1 cellular context compared by ENCODE assay signal in genomic region chr6:151324079-151324825, GRCh38.
TF ChIP-seq lines count a peak whose summit lies in the region.

No MANE protein-coding gene starts in this region.

TF ChIP-seq in HepG2, 621 proteins besides CTCF, POLR2A, EP300 and RAD21 (continued from another document and continues in another):
- TF ChIP-seq ZBTB40 (IDR thresholded peaks at IDR 0.05) (no peak), ZBTB40 (CRISPR knock-in tag; IDR thresholded peaks at IDR 0.05) (no peak; the same call in 1 of the 2 replicates), ZFP62 (CRISPR knock-in tag; IDR thresholded peaks at IDR 0.05) (0 out of 2 replicates have a peak, but pooled peaks have one; percentile 42), ZNF331 (CRISPR knock-in tag; IDR thresholded peaks at IDR 0.05) (peak; percentile 76), MEIS1 (CRISPR knock-in tag; IDR thresholded peaks at IDR 0.05; ENCODE audit: borderline replicate concordance) (peak; percentile 86; the same call in 1 of the 2 replicates), ZNF580 (CRISPR knock-in tag; IDR thresholded peaks at IDR 0.05; ENCODE audit: borderline replicate concordance, low read depth) (peak; percentile 79; the same call in 1 of the 2 replicates), ARID3A (IDR thresholded peaks at IDR 0.05; ENCODE audit: low read depth, low read length) (peak; percentile 21; the same call in 1 of the 2 replicates), ZNF709 (CRISPR knock-in tag; IDR thresholded peaks at IDR 0.05) (peak; percentile 60; the same call in 1 of the 2 replicates), ZNF230 (CRISPR knock-in tag; IDR thresholded peaks at IDR 0.05) (0 out of 2 replicates have a peak, but pooled peaks have one; percentile 73), ZNF251 (CRISPR knock-in tag; IDR thresholded peaks at IDR 0.05) (0 out of 2 replicates have a peak, but pooled peaks have one; percentile 75), STAG1 (CRISPR knock-in tag; IDR thresholded peaks at IDR 0.05) (peak; percentile 99), SAP130 (CRISPR knock-in tag; IDR thresholded peaks at IDR 0.05; ENCODE audit: low read depth) (peak; percentile 68; the same call in 1 of the 2 replicates), ZNF205 (CRISPR knock-in tag; IDR thresholded peaks at IDR 0.05) (peak; percentile 79; the same call in 1 of the 2 replicates), ZNF414 (CRISPR knock-in tag; IDR thresholded peaks at IDR 0.05) (0 out of 2 replicates have a peak, but pooled peaks have one; percentile 72), SIN3B (IDR thresholded peaks at IDR 0.05; ENCODE audit: low read length) (peak; percentile 22; the same call in 1 of the 2 replicates), THAP11 (CRISPR knock-in tag; IDR thresholded peaks at IDR 0.05) (0 out of 2 replicates have a peak, but pooled peaks have one; percentile 23), PCBP1 (IDR thresholded peaks at IDR 0.05; ENCODE audit: borderline replicate concordance, low read depth, low read length) (peak; percentile 79; the same call in 1 of the 2 replicates), HOXA3 (CRISPR knock-in tag; IDR thresholded peaks at IDR 0.05) (peak; percentile 52; the same call in 1 of the 2 replicates), ZNF326 (CRISPR knock-in tag; IDR thresholded peaks at IDR 0.05; ENCODE audit: borderline replicate concordance) (no peak), ZNF33B (CRISPR knock-in tag; IDR thresholded peaks at IDR 0.05) (no peak; the same call in 1 of the 2 replicates), FOXM1 (CRISPR knock-in tag; IDR thresholded peaks at IDR 0.05) (no peak), SUZ12 (IDR thresholded peaks at IDR 0.05; ENCODE audit: low read depth, low read length) (no peak), KDM2A (CRISPR knock-in tag; IDR thresholded peaks at IDR 0.05; ENCODE audit: borderline replicate concordance, low read depth) (peak; percentile 84), ZNF883 (CRISPR knock-in tag; IDR thresholded peaks at IDR 0.05; ENCODE audit: not compliant biosample characterization) (peak; percentile 72), ZFP91 (CRISPR knock-in tag; IDR thresholded peaks at IDR 0.05; ENCODE audit: borderline replicate concordance) (peak; percentile 71), ZNF17 (CRISPR knock-in tag; IDR thresholded peaks at IDR 0.05) (no peak), GABPB1 (CRISPR knock-in tag; IDR thresholded peaks at IDR 0.05) (peak; percentile 31; the same call in 1 of the 2 replicates), MIER3 (CRISPR knock-in tag; IDR thresholded peaks at IDR 0.05; ENCODE audit: borderline replicate concordance) (0 out of 2 replicates have a peak, but pooled peaks have one; percentile 30), PHF21A (CRISPR knock-in tag; IDR thresholded peaks at IDR 0.05) (peak; percentile 41; the same call in 1 of the 2 replicates), RBM39 (IDR thresholded peaks at IDR 0.05; ENCODE audit: low read depth, low read length, poor library complexity, severe bottlenecking) (no peak), ZNF652 (CRISPR knock-in tag; IDR thresholded peaks at IDR 0.05; ENCODE audit: borderline replicate concordance, low read depth) (no peak), E2F1 (CRISPR knock-in tag; IDR thresholded peaks at IDR 0.05) (no peak), ZNF792 (CRISPR knock-in tag; IDR thresholded peaks at IDR 0.05) (peak; percentile 59; the same call in 1 of the 2 replicates), ZIK1 (CRISPR knock-in tag; IDR thresholded peaks at IDR 0.05; ENCODE audit: borderline replicate concordance, low read depth) (0 out of 2 replicates have a peak, but pooled peaks have one; percentile 52), ZMYM2 (CRISPR knock-in tag; IDR thresholded peaks at IDR 0.05) (0 out of 2 replicates have a peak, but pooled peaks have one; percentile 23), ELF3 (CRISPR knock-in tag; IDR thresholded peaks at IDR 0.05) (peak; percentile 79), ZNF598 (CRISPR knock-in tag; IDR thresholded peaks at IDR 0.05; ENCODE audit: borderline replicate concordance) (0 out of 2 replicates have a peak, but pooled peaks have one; percentile 62), ZNF770 (CRISPR knock-in tag; IDR thresholded peaks at IDR 0.05) (0 out of 2 replicates have a peak, but pooled peaks have one; percentile 13), ZNF441 (CRISPR knock-in tag; IDR thresholded peaks at IDR 0.05; ENCODE audit: borderline replicate concordance) (peak; percentile 46; the same call in 1 of the 2 replicates), TBX2 (CRISPR knock-in tag; IDR thresholded peaks at IDR 0.05; ENCODE audit: borderline replicate concordance) (peak; percentile 60; the same call in 1 of the 2 replicates), GATAD2A (CRISPR knock-in tag; IDR thresholded peaks at IDR 0.05) (peak; percentile 35; the same call in 1 of the 2 replicates), E2F2 (CRISPR knock-in tag; IDR thresholded peaks at IDR 0.05; ENCODE audit: borderline replicate concordance) (peak; percentile 48; the same call in 1 of the 2 replicates), MTA1 (CRISPR knock-in tag; IDR thresholded peaks at IDR 0.05; ENCODE audit: borderline replicate concordance) (peak; percentile 60; the same call in 1 of the 2 replicates), ZNF337 (CRISPR knock-in tag; IDR thresholded peaks at IDR 0.05; ENCODE audit: borderline replicate concordance, low read depth) (0 out of 2 replicates have a peak, but pooled peaks have one; percentile 37)
